1 cellular context compared by ENCODE assay signal in the genomic region with DNA sequence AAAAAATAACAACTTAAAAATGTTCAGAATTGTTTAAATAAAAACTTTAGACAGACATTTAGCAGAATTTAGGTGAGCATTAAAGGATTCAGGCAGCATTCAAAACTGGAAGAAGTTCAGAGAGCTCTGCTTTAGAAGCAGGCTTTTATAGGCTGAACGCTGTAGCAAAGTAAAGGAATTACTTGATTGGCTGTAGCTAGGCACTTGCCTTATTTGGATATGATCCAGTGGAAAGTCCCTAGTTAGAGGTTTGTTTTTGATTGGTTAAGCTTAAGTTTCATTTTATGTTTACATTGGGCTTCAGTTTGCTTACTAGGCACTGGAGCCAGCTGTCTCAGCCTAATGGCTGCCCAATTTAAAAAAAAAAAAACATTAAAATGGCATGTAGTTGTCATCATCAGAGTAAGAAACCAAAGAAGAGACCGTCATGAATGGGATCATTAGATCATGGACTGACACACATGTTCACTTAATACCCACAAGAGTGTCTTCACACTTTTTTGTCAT.
A peak's percentile ranks its signal among the peaks of the same experiment; 100 is the strongest.
TF ChIP-seq lines count a peak whose summit lies in the region.

No MANE protein-coding gene starts in this region.

TF ChIP-seq in GM12878, 131 proteins besides CTCF, POLR2A, EP300 and RAD21 (continued from another document and continues in another):
- TF ChIP-seq, protein P1, sequence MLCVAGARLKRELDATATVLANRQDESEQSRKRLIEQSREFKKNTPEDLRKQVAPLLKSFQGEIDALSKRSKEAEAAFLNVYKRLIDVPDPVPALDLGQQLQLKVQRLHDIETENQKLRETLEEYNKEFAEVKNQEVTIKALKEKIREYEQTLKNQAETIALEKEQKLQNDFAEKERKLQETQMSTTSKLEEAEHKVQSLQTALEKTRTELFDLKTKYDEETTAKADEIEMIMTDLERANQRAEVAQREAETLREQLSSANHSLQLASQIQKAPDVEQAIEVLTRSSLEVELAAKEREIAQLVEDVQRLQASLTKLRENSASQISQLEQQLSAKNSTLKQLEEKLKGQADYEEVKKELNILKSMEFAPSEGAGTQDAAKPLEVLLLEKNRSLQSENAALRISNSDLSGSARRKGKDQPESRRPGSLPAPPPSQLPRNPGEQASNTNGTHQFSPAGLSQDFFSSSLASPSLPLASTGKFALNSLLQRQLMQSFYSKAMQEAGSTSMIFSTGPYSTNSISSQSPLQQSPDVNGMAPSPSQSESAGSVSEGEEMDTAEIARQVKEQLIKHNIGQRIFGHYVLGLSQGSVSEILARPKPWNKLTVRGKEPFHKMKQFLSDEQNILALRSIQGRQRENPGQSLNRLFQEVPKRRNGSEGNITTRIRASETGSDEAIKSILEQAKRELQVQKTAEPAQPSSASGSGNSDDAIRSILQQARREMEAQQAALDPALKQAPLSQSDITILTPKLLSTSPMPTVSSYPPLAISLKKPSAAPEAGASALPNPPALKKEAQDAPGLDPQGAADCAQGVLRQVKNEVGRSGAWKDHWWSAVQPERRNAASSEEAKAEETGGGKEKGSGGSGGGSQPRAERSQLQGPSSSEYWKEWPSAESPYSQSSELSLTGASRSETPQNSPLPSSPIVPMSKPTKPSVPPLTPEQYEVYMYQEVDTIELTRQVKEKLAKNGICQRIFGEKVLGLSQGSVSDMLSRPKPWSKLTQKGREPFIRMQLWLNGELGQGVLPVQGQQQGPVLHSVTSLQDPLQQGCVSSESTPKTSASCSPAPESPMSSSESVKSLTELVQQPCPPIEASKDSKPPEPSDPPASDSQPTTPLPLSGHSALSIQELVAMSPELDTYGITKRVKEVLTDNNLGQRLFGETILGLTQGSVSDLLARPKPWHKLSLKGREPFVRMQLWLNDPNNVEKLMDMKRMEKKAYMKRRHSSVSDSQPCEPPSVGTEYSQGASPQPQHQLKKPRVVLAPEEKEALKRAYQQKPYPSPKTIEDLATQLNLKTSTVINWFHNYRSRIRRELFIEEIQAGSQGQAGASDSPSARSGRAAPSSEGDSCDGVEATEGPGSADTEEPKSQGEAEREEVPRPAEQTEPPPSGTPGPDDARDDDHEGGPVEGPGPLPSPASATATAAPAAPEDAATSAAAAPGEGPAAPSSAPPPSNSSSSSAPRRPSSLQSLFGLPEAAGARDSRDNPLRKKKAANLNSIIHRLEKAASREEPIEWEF (IDR thresholded peaks at IDR 0.05; ENCODE audit: insufficient replicate concordance, low read depth, low read length), result peak; percentile 57
- no peak for TF ChIP-seq BHLHE40 (IDR thresholded peaks at IDR 0.05; ENCODE audit: borderline replicate concordance in 1 of 2, low read depth in 2 of 2, low read length in 1 of 2)
- TF ChIP-seq, protein P2, sequence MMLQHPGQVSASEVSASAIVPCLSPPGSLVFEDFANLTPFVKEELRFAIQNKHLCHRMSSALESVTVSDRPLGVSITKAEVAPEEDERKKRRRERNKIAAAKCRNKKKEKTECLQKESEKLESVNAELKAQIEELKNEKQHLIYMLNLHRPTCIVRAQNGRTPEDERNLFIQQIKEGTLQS (IDR thresholded peaks at IDR 0.05; ENCODE audit: borderline replicate concordance, extremely low read depth, low read depth, low read length), result no peak
- TF ChIP-seq POLR2AphosphoS2 (IDR thresholded peaks at IDR 0.05; ENCODE audit: low read depth, low read length), result no peak
- no peak for TF ChIP-seq MLLT1 (IDR thresholded peaks at IDR 0.05)
- no peak for TF ChIP-seq ZNF592 (IDR thresholded peaks at IDR 0.05)
- no peak for TF ChIP-seq ZNF687 (IDR thresholded peaks at IDR 0.05)
- TF ChIP-seq ZZZ3 (IDR thresholded peaks at IDR 0.05; ENCODE audit: control insufficient read depth, insufficient read length, low read depth), result no peak
- TF ChIP-seq LARP7 (IDR thresholded peaks at IDR 0.05), result no peak
- TF ChIP-seq ZNF384 (IDR thresholded peaks at IDR 0.05; ENCODE audit: borderline replicate concordance, low read depth, low read length), result peak; percentile 96
- peak; percentile 10; the same call in 1 of the 2 replicates for TF ChIP-seq CREM (IDR thresholded peaks at IDR 0.05; ENCODE audit: low read depth)
- no peak for TF ChIP-seq ZNF207 (IDR thresholded peaks at IDR 0.05; ENCODE audit: borderline replicate concordance)
- TF ChIP-seq, protein P3, sequence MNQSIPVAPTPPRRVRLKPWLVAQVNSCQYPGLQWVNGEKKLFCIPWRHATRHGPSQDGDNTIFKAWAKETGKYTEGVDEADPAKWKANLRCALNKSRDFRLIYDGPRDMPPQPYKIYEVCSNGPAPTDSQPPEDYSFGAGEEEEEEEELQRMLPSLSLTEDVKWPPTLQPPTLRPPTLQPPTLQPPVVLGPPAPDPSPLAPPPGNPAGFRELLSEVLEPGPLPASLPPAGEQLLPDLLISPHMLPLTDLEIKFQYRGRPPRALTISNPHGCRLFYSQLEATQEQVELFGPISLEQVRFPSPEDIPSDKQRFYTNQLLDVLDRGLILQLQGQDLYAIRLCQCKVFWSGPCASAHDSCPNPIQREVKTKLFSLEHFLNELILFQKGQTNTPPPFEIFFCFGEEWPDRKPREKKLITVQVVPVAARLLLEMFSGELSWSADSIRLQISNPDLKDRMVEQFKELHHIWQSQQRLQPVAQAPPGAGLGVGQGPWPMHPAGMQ (IDR thresholded peaks at IDR 0.05; ENCODE audit: borderline replicate concordance), result no peak
- TF ChIP-seq ZNF274 (IDR thresholded peaks at IDR 0.05; ENCODE audit: insufficient read depth, insufficient read length), result no peak
- TF ChIP-seq, protein P4, sequence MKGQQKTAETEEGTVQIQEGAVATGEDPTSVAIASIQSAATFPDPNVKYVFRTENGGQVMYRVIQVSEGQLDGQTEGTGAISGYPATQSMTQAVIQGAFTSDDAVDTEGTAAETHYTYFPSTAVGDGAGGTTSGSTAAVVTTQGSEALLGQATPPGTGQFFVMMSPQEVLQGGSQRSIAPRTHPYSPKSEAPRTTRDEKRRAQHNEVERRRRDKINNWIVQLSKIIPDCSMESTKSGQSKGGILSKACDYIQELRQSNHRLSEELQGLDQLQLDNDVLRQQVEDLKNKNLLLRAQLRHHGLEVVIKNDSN (IDR thresholded peaks at IDR 0.05; ENCODE audit: borderline replicate concordance, extremely low read length, insufficient read depth, low read depth, low read length), result no peak
- peak; percentile 78 for TF ChIP-seq RFX5 (IDR thresholded peaks at IDR 0.05; ENCODE audit: low read depth, low read length)
- no peak for TF ChIP-seq RBBP5 (conservative IDR thresholded peaks at IDR 0.05)
- TF ChIP-seq SREBF1 (IDR thresholded peaks at IDR 0.05; ENCODE audit: low read length), result no peak
- no peak for TF ChIP-seq GABPA (IDR thresholded peaks at IDR 0.05; ENCODE audit: low read depth)
- TF ChIP-seq SKIL (IDR thresholded peaks at IDR 0.05; ENCODE audit: low read depth, poor library complexity, severe bottlenecking), result no peak
- no peak for TF ChIP-seq FOXK2 (IDR thresholded peaks at IDR 0.05)
- no peak for TF ChIP-seq SMAD1 (IDR thresholded peaks at IDR 0.05; ENCODE audit: low read depth, partially characterized antibody)
- no peak for TF ChIP-seq SUZ12 (IDR thresholded peaks at IDR 0.05; ENCODE audit: unreplicated experiment)
- TF ChIP-seq TCF7 (IDR thresholded peaks at IDR 0.05; ENCODE audit: borderline replicate concordance), result no peak
- TF ChIP-seq, protein P5, sequence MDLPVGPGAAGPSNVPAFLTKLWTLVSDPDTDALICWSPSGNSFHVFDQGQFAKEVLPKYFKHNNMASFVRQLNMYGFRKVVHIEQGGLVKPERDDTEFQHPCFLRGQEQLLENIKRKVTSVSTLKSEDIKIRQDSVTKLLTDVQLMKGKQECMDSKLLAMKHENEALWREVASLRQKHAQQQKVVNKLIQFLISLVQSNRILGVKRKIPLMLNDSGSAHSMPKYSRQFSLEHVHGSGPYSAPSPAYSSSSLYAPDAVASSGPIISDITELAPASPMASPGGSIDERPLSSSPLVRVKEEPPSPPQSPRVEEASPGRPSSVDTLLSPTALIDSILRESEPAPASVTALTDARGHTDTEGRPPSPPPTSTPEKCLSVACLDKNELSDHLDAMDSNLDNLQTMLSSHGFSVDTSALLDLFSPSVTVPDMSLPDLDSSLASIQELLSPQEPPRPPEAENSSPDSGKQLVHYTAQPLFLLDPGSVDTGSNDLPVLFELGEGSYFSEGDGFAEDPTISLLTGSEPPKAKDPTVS (IDR thresholded peaks at IDR 0.05; ENCODE audit: low read depth, low read length), result no peak
- TF ChIP-seq CHD1 (IDR thresholded peaks at IDR 0.05; ENCODE audit: low read depth, low read length), result no peak
- no peak for TF ChIP-seq STAT3 (IDR thresholded peaks at IDR 0.05; ENCODE audit: low read depth, low read length)
- TF ChIP-seq MYB (IDR thresholded peaks at IDR 0.05; ENCODE audit: borderline replicate concordance, low read depth, low read length), result no peak
- no peak for TF ChIP-seq SIN3A (IDR thresholded peaks at IDR 0.05; ENCODE audit: low read depth, low read length)
- TF ChIP-seq PML (IDR thresholded peaks at IDR 0.05; ENCODE audit: low read length), result no peak
